ENCODE assay signal across 1 cellular context in genomic region chr5:37834542-37835399, GRCh38.
TF ChIP-seq lines count a peak whose summit lies in the region.

No MANE protein-coding gene starts in this region.

TF ChIP-seq in H1, 55 proteins besides CTCF, POLR2A, EP300 and RAD21:
- TF ChIP-seq POLR2AphosphoS5 (IDR thresholded peaks at IDR 0.05; ENCODE audit: low read depth, low read length) (no peak), EZH2 (IDR thresholded peaks at IDR 0.05; ENCODE audit: low read depth, low read length, severe bottlenecking) (peak; percentile 22), E2F6 (IDR thresholded peaks at IDR 0.05) (0 out of 2 replicates have a peak, but pooled peaks have one; percentile 27), RBBP5 (IDR thresholded peaks at IDR 0.05; ENCODE audit: borderline replicate concordance, low read depth, low read length) (peak; percentile 57; the same call in 1 of the 2 replicates), HDAC2 (IDR thresholded peaks at IDR 0.05; ENCODE audit: borderline replicate concordance in 1 of 2, low read depth in 2 of 2, low read length in 2 of 2) (no peak), KDM4A (IDR thresholded peaks at IDR 0.05; ENCODE audit: low read depth, low read length, severe bottlenecking) (peak; percentile 50), RNF2 (IDR thresholded peaks at IDR 0.05; ENCODE audit: borderline replicate concordance, low read depth, low read length, missing control alignments, poor library complexity, severe bottlenecking) (peak; percentile 51), SIX5 (IDR thresholded peaks at IDR 0.05; ENCODE audit: low read depth, low read length) (no peak)
- TF ChIP-seq, protein P1, sequence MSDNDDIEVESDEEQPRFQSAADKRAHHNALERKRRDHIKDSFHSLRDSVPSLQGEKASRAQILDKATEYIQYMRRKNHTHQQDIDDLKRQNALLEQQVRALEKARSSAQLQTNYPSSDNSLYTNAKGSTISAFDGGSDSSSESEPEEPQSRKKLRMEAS (IDR thresholded peaks at IDR 0.05): peak; percentile 55
